21 cellular contexts compared by ENCODE assay signal in the genomic region with DNA sequence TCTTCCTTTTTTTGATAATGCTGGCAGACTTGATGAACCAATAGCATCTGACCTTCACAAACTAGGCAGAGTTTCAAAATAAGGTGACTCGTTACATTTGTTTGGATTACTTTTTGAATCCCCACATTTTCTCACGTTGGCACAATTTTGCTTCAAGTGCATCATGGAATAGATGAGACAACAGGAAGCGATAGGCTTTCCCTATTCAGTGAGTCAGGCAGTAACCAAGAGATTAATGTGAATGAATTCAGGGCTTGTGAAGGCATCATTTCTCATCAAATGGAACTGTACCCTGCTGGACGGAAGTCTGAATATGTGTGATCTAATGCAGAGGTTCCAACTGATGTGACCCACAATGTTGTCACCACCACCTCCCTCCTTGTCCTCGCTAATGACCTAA. TPM values are rescaled to one million over a fixed set of nuclear protein-coding genes. Genes with fewer than 3 reads are reported as not detected.
DNase-seq lines count a peak whose midpoint lies in the region; ATAC-seq, FAIRE-seq and TF ChIP-seq lines count a peak whose summit lies in the region.
"Had no signal": no experiment of that assay in that cellular context is flagged by ENCODE, and none has a peak within 500 bp of the region (broad histone marks: within the 10 kb centered on the region; RNA-seq: fewer than 3 reads in every experiment).

No MANE protein-coding gene starts in this region.

- H3K27ac ChIP-seq in mesenchymal stem cell (ENCODE audit: low read length, poor library complexity, severe bottlenecking) (no peak overlapping the region), kidney (ENCODE audit: low read depth in 2 of 2, low read length in 2 of 2) (no peak overlapping the region)
- H3K27ac ChIP-seq: PC-9 had no signal

- no peak overlapping the region for H2AFZ ChIP-seq in mesenchymal stem cell (ENCODE audit: low read depth, low read length)
- H2AFZ ChIP-seq: PC-9 had no signal

- H3K27me3 ChIP-seq in BJ (ENCODE audit: control insufficient read depth, insufficient read depth, low read length): no peaks in the 10 kb centered on the region
- no peaks in the 10 kb centered on the region for H3K27me3 ChIP-seq in MG63
- no peaks in the 10 kb centered on the region for H3K27me3 ChIP-seq in mesenchymal stem cell (ENCODE audit: control insufficient read depth in 1 of 2, insufficient read depth in 1 of 2, low read length in 2 of 2)

- H3K4me1 ChIP-seq in mesenchymal stem cell (ENCODE audit: control insufficient read depth, insufficient read depth, low read depth, low read length) (no peaks in the 10 kb centered on the region), kidney (ENCODE audit: control insufficient read depth in 1 of 2, insufficient read depth in 1 of 2, low read depth in 1 of 2, low read length in 2 of 2) (no peaks in the 10 kb centered on the region)

- WGBS in mesenchymal stem cell: 55% methylated on average over 4 of the region's 5 CpGs

- H4K91ac ChIP-seq in mesenchymal stem cell (ENCODE audit: low read length): no peak overlapping the region

- no peak overlapping the region for H4K8ac ChIP-seq in mesenchymal stem cell (ENCODE audit: low read length)

- H3K36me3 ChIP-seq in BJ (ENCODE audit: control insufficient read depth, insufficient read depth, low read length) (no peaks in the 10 kb centered on the region), MG63 (no peaks in the 10 kb centered on the region), mesenchymal stem cell (ENCODE audit: control insufficient read depth in 1 of 2, insufficient read depth in 2 of 2, low read depth in 1 of 2, low read length in 2 of 2) (no peaks in the 10 kb centered on the region), kidney (ENCODE audit: control insufficient read depth in 1 of 2, insufficient read depth in 2 of 2, low read length in 2 of 2) (no peaks in the 10 kb centered on the region)

- H3K4me3 ChIP-seq in BJ (ENCODE audit: low read depth, low read length): no peak overlapping the region
- no peak overlapping the region for H3K4me3 ChIP-seq in MG63
- no peak overlapping the region for H3K4me3 ChIP-seq in mesenchymal stem cell (ENCODE audit: insufficient read depth in 1 of 2, low read depth in 1 of 2, low read length in 2 of 2)
- H3K4me3 ChIP-seq in kidney (ENCODE audit: low read length in 2 of 2): no peak overlapping the region
- H3K4me3 ChIP-seq: PC-9 had no signal

- H3K4ac ChIP-seq in mesenchymal stem cell (ENCODE audit: low read depth in 1 of 2, low read length in 2 of 2): no peak overlapping the region

- CTCF ChIA-PET in BJ (lab: Yijun Ruan, JAX): interaction anchor here (1.3 kb wide), 1 partner anchor 13 kb away, joined by 4 read pairs; no protein-coding TSS in a partner anchor

- H3K9me3 ChIP-seq in MG63 (no peaks in the 10 kb centered on the region; the same call in 1 of the 2 replicates), mesenchymal stem cell (ENCODE audit: control insufficient read depth, low read length) (no peaks in the 10 kb centered on the region), kidney (ENCODE audit: control insufficient read depth in 1 of 2, low read length in 2 of 2) (no peaks in the 10 kb centered on the region)

- H2AK5ac ChIP-seq in mesenchymal stem cell (ENCODE audit: low read length, severe bottlenecking): no peak overlapping the region

- H2BK120ac ChIP-seq in mesenchymal stem cell (ENCODE audit: low read depth, low read length): no peak overlapping the region

- no peak for ATAC-seq in GM19328 (IDR thresholded peaks at IDR 0.05; ENCODE audit: unreplicated experiment)
- ATAC-seq in HG02798 (IDR thresholded peaks at IDR 0.05; ENCODE audit: poor library complexity, unreplicated experiment): no peak
- ATAC-seq: esophagus mucosa had no signal

- no peak overlapping the region for H2BK5ac ChIP-seq in mesenchymal stem cell (ENCODE audit: low read depth, low read length, poor library complexity, severe bottlenecking)

- H2BK12ac ChIP-seq in mesenchymal stem cell (ENCODE audit: low read length in 2 of 2): no peak overlapping the region

- H3K79me1 ChIP-seq in mesenchymal stem cell (replicated peaks; ENCODE audit: low read length, poor library complexity, severe bottlenecking): no peaks in the 10 kb centered on the region

- DNase-seq in BJ (ENCODE audit: low read depth) (peak; percentile 45), MG63 (peak; percentile 3), dedifferentiated amniotic fluid mesenchymal stem cell (ENCODE audit: extremely low spot score) (peak; percentile 46), mesenchymal stem cell (peak; percentile 72), kidney (no peak)
- DNase-seq in activated CD4-positive, CD25-positive, alpha-beta regulatory T cell treated with anti-CD3 and anti-CD28 coated beads, Interleukin-2, amount 50 U/mL, for 72 hours: no peak
- DNase-seq: activated CD4-positive, alpha-beta memory T cell treated with anti-CD3 and anti-CD28 coated beads, Interleukin-2, amount 10 ng/mL, durations not matched to agents 7 days and 5 days; activated T-cell treated with anti-CD3 and anti-CD28 coated beads, Interleukin-2, amount 50 U/mL, for 48 hours; CD4-positive, CD25-positive, alpha-beta regulatory T cell; DMS79; GOT3; NCI-H2081 treated with DMSO at 0.1 percent for 48 hours; NCI-H526 treated with DMSO at 0.1 percent for 48 hours; nephron progenitor cell; PC-9; substantia nigra had no signal

- no peak overlapping the region for H3K4me2 ChIP-seq in mesenchymal stem cell (ENCODE audit: low read length, poor library complexity, severe bottlenecking)
- H3K4me2 ChIP-seq: PC-9 had no signal

- H3K14ac ChIP-seq in mesenchymal stem cell (ENCODE audit: low read length in 2 of 2): no peak overlapping the region

- peak overlapping the region; percentile 42 for H3K9ac ChIP-seq in mesenchymal stem cell (ENCODE audit: low read length)
- H3K9ac ChIP-seq in kidney (ENCODE audit: low read length in 2 of 2): no peak overlapping the region

- intact Hi-C loops in kidney (cut with DNase I): no loop called here

- TF ChIP-seq CTCF in BJ (IDR thresholded peaks at IDR 0.05; ENCODE audit: insufficient read depth, low read depth, low read length): no peak
- TF ChIP-seq CTCF in kidney (IDR thresholded peaks at IDR 0.05; ENCODE audit: borderline replicate concordance, extremely low read depth, insufficient read depth): no peak

- no peak overlapping the region for H2BK15ac ChIP-seq in mesenchymal stem cell (ENCODE audit: low read depth, poor library complexity, severe bottlenecking)

- H3K23ac ChIP-seq in mesenchymal stem cell (ENCODE audit: low read length in 2 of 2): no peak overlapping the region

- no peak overlapping the region for H3K18ac ChIP-seq in mesenchymal stem cell (ENCODE audit: low read depth in 1 of 2, low read length in 2 of 2)

- FAIRE-seq in kidney (lab: Jason Lieb, UNC): no peak
- FAIRE-seq: colon had no signal

- POLR2A ChIA-PET in BJ (lab: Charles Lee): no interaction called here

RNA-seq across cellular contexts. Expression of gene RFPL4B, which starts 10.7 kb away (rescaled TPM):
- not detected in 2 replicates for polyA plus RNA-seq in BJ (2011; rRNA removed)
- not detected in 2 replicates for polyA minus RNA-seq in BJ (2011; rRNA and poly(A)+ RNA removed)
- total RNA-seq in MG63 (2014; rRNA removed; shearing (Covaris generic); ENCODE audit: low replicate concordance): not detected in 2 replicates
- polyA plus RNA-seq in mesenchymal stem cell (2013, experiment 1 of 2): 0.01 TPM
- not detected for polyA plus RNA-seq in mesenchymal stem cell (2013, experiment 2 of 2)
- not detected for total RNA-seq in kidney
- polyA plus RNA-seq in kidney (ENCODE audit: insufficient read depth, low read depth, low replicate concordance): not detected
- total RNA-seq: activated CD4-positive, alpha-beta memory T cell treated with anti-CD3 and anti-CD28 coated beads, Interleukin-2, amount 10 ng/mL, durations not matched to agents 7 days and 5 days; CD4-positive, CD25-positive, alpha-beta regulatory T cell; esophagus mucosa had no signal
- polyA plus RNA-seq: adipose tissue; CD4-positive, CD25-positive, alpha-beta regulatory T cell had no signal

Comparison
In these comparisons a context has a peak if more than half of its experiments do, and no peak if none do; other contexts are left out.
1. DNase-seq: peak in BJ (single experiment), MG63 (single experiment), dedifferentiated amniotic fluid mesenchymal stem cell (single experiment) and mesenchymal stem cell (single experiment); none in activated CD4-positive, CD25-positive, alpha-beta regulatory T cell treated with anti-CD3 and anti-CD28 coated beads, Interleukin-2, amount 50 U/mL, for 72 hours (single experiment) and kidney (single experiment).